In the genomic region with DNA sequence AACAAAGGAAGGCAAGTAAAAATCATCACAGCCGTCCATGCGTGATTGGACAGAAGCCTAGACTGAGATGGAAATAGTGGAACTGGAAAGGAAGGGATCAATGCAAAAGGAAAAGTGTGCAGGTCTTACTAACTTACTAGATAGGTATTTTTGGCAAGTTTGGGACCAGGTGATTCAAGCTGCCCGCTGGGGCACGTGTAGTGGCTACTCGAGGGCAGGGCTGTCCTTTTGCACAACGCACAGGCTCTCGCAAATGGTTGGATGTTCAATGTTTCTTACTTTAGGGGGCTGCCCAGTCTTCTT, we compare ENCODE assay signal across 8 cellular contexts. TPM values are rescaled to one million over a fixed set of nuclear protein-coding genes. Genes with fewer than 3 reads are reported as not detected.
DNase-seq lines count a peak whose midpoint lies in the region; ATAC-seq, FAIRE-seq and TF ChIP-seq lines count a peak whose summit lies in the region.

No MANE protein-coding gene starts in this region.

- no peak overlapping the region for H3K4ac ChIP-seq in mesendoderm (ENCODE audit: low read depth, low read length)

- H3K4me1 ChIP-seq in right atrium auricular region (peaks cover 0 to 7% of the 10 kb centered on the region in 2 donors), GM12878 (ENCODE audit: control insufficient read depth, insufficient read depth, low read length) (peaks cover 5% of the 10 kb centered on the region; the same call in 1 of the 2 replicates), mesendoderm (ENCODE audit: control insufficient read depth, low read depth, low read length) (no peaks in the 10 kb centered on the region), uterus (no peaks in the 10 kb centered on the region)

- peak overlapping the region; percentile 71 for H3K56ac ChIP-seq in mesendoderm (ENCODE audit: low read length)

- H3K9ac ChIP-seq in GM12878 (ENCODE audit: control insufficient read depth, insufficient read depth, low read length) (peak overlapping the region; percentile 36; the same call in 1 of the 2 replicates), mesendoderm (ENCODE audit: low read length) (peak overlapping the region; percentile 47)

- H3K79me2 ChIP-seq in GM12878 (ENCODE audit: control insufficient read depth, insufficient read depth, low read length) (peaks cover 4% of the 10 kb centered on the region), mesendoderm (ENCODE audit: control insufficient read depth, insufficient read depth, low read length) (no peaks in the 10 kb centered on the region)

- SMC1A ChIA-PET in GM12878 (lab: Charles Lee; ENCODE audit: uncharacterized antibody, unreplicated experiment) = no interaction called here

- peak overlapping the region; percentile 98 for H2AFZ ChIP-seq in GM12878 (ENCODE audit: control insufficient read depth, low read depth, low read length)

- H3K36me3 ChIP-seq in right atrium auricular region (peaks cover 9% of the 10 kb centered on the region), GM12878 (ENCODE audit: control insufficient read depth in 2 of 2, insufficient read depth in 2 of 2, low read length in 1 of 2) (no peaks in the 10 kb centered on the region), mesendoderm (ENCODE audit: control insufficient read depth, insufficient read depth, low read length) (no peaks in the 10 kb centered on the region), uterus (no peaks in the 10 kb centered on the region)

- no peak overlapping the region for H2AK5ac ChIP-seq in mesendoderm (ENCODE audit: low read length)

- POLR2A ChIA-PET in GM12878 (lab: Charles Lee) = no interaction called here

- H3K23ac ChIP-seq in mesendoderm (ENCODE audit: low read length) = no peak overlapping the region

- no peak overlapping the region for H2BK5ac ChIP-seq in mesendoderm (ENCODE audit: low read length)

- H4K8ac ChIP-seq in mesendoderm (ENCODE audit: low read depth, low read length) = no peak overlapping the region

- H3K79me1 ChIP-seq in mesendoderm (ENCODE audit: low read length) = no peaks in the 10 kb centered on the region

- BruUV-seq in GM12878 (replicated peaks; lab: Mats Ljungman, UMichigan) = no TSS peak

- H3K27ac ChIP-seq in right atrium auricular region (peak overlapping the region; percentile 81 to 84), GM12878 (ENCODE audit: control insufficient read depth, insufficient read depth) (peak overlapping the region; percentile 59), mesendoderm (ENCODE audit: low read depth, low read length) (no peak overlapping the region), uterus (peak overlapping the region; percentile 74 to 79)

- TF ChIP-seq RAD21 in GM12878 (IDR thresholded peaks at IDR 0.05; ENCODE audit: insufficient read depth, low read depth, low read length) = no peak

- CTCF ChIA-PET in GM12878 (lab: Yijun Ruan, JAX) = no interaction called here

- intact Hi-C loops in Right ventricle myocardium inferior (cut with DNase I) (no loop called here), GM12878 (cut with micrococcal nuclease; ENCODE audit: unreplicated experiment) (loop anchor here (5.0 kb wide), 1 partner anchor 35 kb away; no protein-coding TSS in a partner anchor), uterus (cut with DNase I; ENCODE audit: low total_unique reads) (no loop called here)

- no peak for TF ChIP-seq POLR2A in GM12878 (IDR thresholded peaks at IDR 0.05; ENCODE audit: low read depth, low read length)
- TF ChIP-seq POLR2A in uterus (IDR thresholded peaks at IDR 0.05) = no peak

- TF ChIP-seq CTCF in right atrium auricular region (IDR thresholded peaks at IDR 0.05) (no peak), GM12878 (IDR thresholded peaks at IDR 0.05 in 2 of 3, conservative IDR thresholded peaks at IDR 0.05 in 1 of 3; ENCODE audit: control insufficient read depth in 2 of 3, extremely low read depth in 1 of 3, insufficient read depth in 1 of 3, low read depth in 3 of 3, low read length in 3 of 3) (no peak), uterus (IDR thresholded peaks at IDR 0.05) (no peak)

- no peak overlapping the region for H2BK120ac ChIP-seq in mesendoderm (ENCODE audit: low read depth, low read length)

- H3K18ac ChIP-seq in mesendoderm (ENCODE audit: low read length) = no peak overlapping the region

- peak overlapping the region; percentile 88 for H3K4me2 ChIP-seq in GM12878 (ENCODE audit: control insufficient read depth, insufficient read depth)
- peak overlapping the region; percentile 9 for H3K4me2 ChIP-seq in mesendoderm (ENCODE audit: low read length)

- H3K27me3 ChIP-seq in right atrium auricular region = no peaks in the 10 kb centered on the region
- H3K27me3 ChIP-seq in GM12878 (replicated peaks in 1 of 2; ENCODE audit: control insufficient read depth in 2 of 2, insufficient read depth in 2 of 2, low read length in 1 of 2) = no peaks in the 10 kb centered on the region
- H3K27me3 ChIP-seq in mesendoderm (ENCODE audit: insufficient read depth, low read length, poor library complexity) = no peaks in the 10 kb centered on the region
- no peaks in the 10 kb centered on the region for H3K27me3 ChIP-seq in uterus

- no peak for ATAC-seq in Right ventricle myocardium inferior
- ATAC-seq in GM12878 = no peak
- ATAC-seq in HG03280 (IDR thresholded peaks at IDR 0.05; ENCODE audit: unreplicated experiment) = no peak

- no peaks in the 10 kb centered on the region for H4K20me1 ChIP-seq in GM12878 (ENCODE audit: control insufficient read depth, insufficient read depth)

- 99% methylated on average over 7 of the region's 7 CpGs for WGBS in GM12878 (ENCODE audit: insufficient coverage, insufficient replicate concordance, low lambda C conversion rate, missing lambda C conversion rate)
- WGBS in mesendoderm (ENCODE audit: extremely low coverage, insufficient coverage, low lambda C conversion rate) = no CpG with 5 or more reads among the region's 7 CpGs

- no peak for DNase-seq in right atrium auricular region (ENCODE audit: low spot score)
- DNase-seq in Right ventricle myocardium inferior (ENCODE audit: missing footprints) = no peak
- DNase-seq in GM12878 (ENCODE audit: low read depth, low spot score) = no peak
- no peak for DNase-seq in mesendoderm
- DNase-seq in uterus = no peak
- DNase-seq in NCI-H128 (lab: John Stamatoyannopoulos, UW; ENCODE audit: unreplicated experiment) = no peak
- DNase-seq in RCC 7860 (ENCODE audit: low spot score) = no peak

- in situ Hi-C loops in GM12878 (cut with MboI) = no loop called here

- H3K9me3 ChIP-seq in right atrium auricular region = no peaks in the 10 kb centered on the region
- no peaks in the 10 kb centered on the region for H3K9me3 ChIP-seq in GM12878 (replicated peaks; ENCODE audit: control insufficient read depth, insufficient read depth, low read length)
- no peaks in the 10 kb centered on the region for H3K9me3 ChIP-seq in uterus

- RAD21 ChIA-PET in GM12878 (lab: Charles Lee; ENCODE audit: unreplicated experiment) = no interaction called here

- H3K4me3 ChIP-seq in right atrium auricular region (peak overlapping the region; percentile 75 to 86), GM12878 (peak overlapping the region; percentile 73; the same call in 1 of the 2 replicates), mesendoderm (ENCODE audit: low read length) (no peak overlapping the region), uterus (peak overlapping the region; percentile 69 to 80)

- FAIRE-seq in GM12878 (lab: Jason Lieb, UNC) (no peak), RCC 7860 (lab: Jason Lieb, UNC) (no peak)

- no peak for TF ChIP-seq EP300 in GM12878 (IDR thresholded peaks at IDR 0.05; ENCODE audit: borderline replicate concordance in 1 of 2, control insufficient read depth in 1 of 2, low read depth in 2 of 2, low read length in 2 of 2)

- H4K5ac ChIP-seq in mesendoderm (ENCODE audit: low read length) = no peak overlapping the region

- H2BK15ac ChIP-seq in mesendoderm (replicated peaks; ENCODE audit: low read depth) = no peak overlapping the region

RNA-seq across cellular contexts. Expression of a gene that starts 0.6 kb away (rescaled TPM):
- 1 to 10 TPM; 4.1 to 4.7 TPM for total RNA-seq in right atrium auricular region
- 5.2 TPM for total RNA-seq in Right ventricle myocardium inferior
- 66.0 and 70.4 TPM in 2 replicates for total RNA-seq in GM12878 (2013; cell fraction: nucleolus; rRNA removed)
- 17.1 and 29.3 TPM in 2 replicates for total RNA-seq in GM12878 (2014; rRNA removed)
- total RNA-seq in GM12878 (2014; rRNA removed; fragmentation: Illumina TruSeq; extraction: Trizol) = 16.8 and 17.1 TPM in 2 replicates
- total RNA-seq in GM12878 (2021) = 12.2 and 13.8 TPM in 2 replicates
- polyA plus RNA-seq in GM12878 (2011; ENCODE audit: low read depth) = 6.1 TPM
- 24.1 and 39.6 TPM in 2 replicates for polyA plus RNA-seq in GM12878 (2011; rRNA removed)
- polyA plus RNA-seq in GM12878 (2011; cell fraction: cytosol; rRNA removed) = 5.8 and 7.6 TPM in 2 replicates
- polyA plus RNA-seq in GM12878 (2011; cell fraction: nucleus; rRNA removed) = 27.0 and 32.2 TPM in 2 replicates
- 11.0 and 11.1 TPM in 2 replicates for polyA plus RNA-seq in GM12878 (2012)
- polyA plus RNA-seq in GM12878 (2014; fragmentation: Illumina TruSeq; extraction: Trizol) = 17.0 and 20.6 TPM in 2 replicates
- 10 to 100 TPM; 13.8 to 20.2 TPM for polyA plus RNA-seq in GM12878 (2014; fragmentation: Nextera tagmentation; extraction: Ambion mirVana)
- polyA plus RNA-seq in GM12878 (2014; rRNA removed) = 12.4 and 15.2 TPM in 2 replicates
- 10 to 100 TPM; 25.2 to 28.5 TPM for polyA plus RNA-seq in GM12878 (2016; fragmentation: Nextera tagmentation; extraction: Ambion mirVana)
- polyA minus RNA-seq in GM12878 (2011; rRNA and poly(A)+ RNA removed) = 15.1 and 22.5 TPM in 2 replicates
- polyA minus RNA-seq in GM12878 (2011; cell fraction: cytosol; rRNA and poly(A)+ RNA removed) = 5.0 and 5.7 TPM in 2 replicates
- 20.6 and 32.5 TPM in 2 replicates for polyA minus RNA-seq in GM12878 (2011; cell fraction: nucleus; rRNA and poly(A)+ RNA removed)
- polyA plus RNA-seq in mesendoderm (2013, experiment 1 of 2) = 11.1 TPM
- polyA plus RNA-seq in mesendoderm (2013, experiment 2 of 2) = 10.5 TPM
- 10 to 100 TPM in 3 of 4 donors, 1 to 10 TPM in 1; 3.8 to 23.6 (median 15.2) TPM for total RNA-seq in uterus

RNA-seq across cellular contexts. Expression of a gene that starts 44.5 kb away (rescaled TPM):
- total RNA-seq in right atrium auricular region = 1 to 10 TPM in 1 of 2 donors, under 1 TPM in 1; 0.48 to 1.1 TPM
- total RNA-seq in Right ventricle myocardium inferior = 0.19 TPM
- not detected in 2 replicates for total RNA-seq in GM12878 (2013; cell fraction: nucleolus; rRNA removed)
- total RNA-seq in GM12878 (2014; rRNA removed) = not detected in 2 replicates
- total RNA-seq in GM12878 (2014; rRNA removed; fragmentation: Illumina TruSeq; extraction: Trizol) = not detected in 2 replicates
- not detected in 2 replicates for total RNA-seq in GM12878 (2021)
- polyA plus RNA-seq in GM12878 (2011; ENCODE audit: low read depth) = not detected
- not detected in 2 replicates for polyA plus RNA-seq in GM12878 (2011; rRNA removed)
- not detected in 2 replicates for polyA plus RNA-seq in GM12878 (2011; cell fraction: cytosol; rRNA removed)
- not detected in 2 replicates for polyA plus RNA-seq in GM12878 (2011; cell fraction: nucleus; rRNA removed)
- polyA plus RNA-seq in GM12878 (2012) = not detected in 2 replicates
- polyA plus RNA-seq in GM12878 (2014; fragmentation: Illumina TruSeq; extraction: Trizol) = not detected in 2 replicates
- polyA plus RNA-seq in GM12878 (2014; fragmentation: Nextera tagmentation; extraction: Ambion mirVana) = not detected
- polyA plus RNA-seq in GM12878 (2014; rRNA removed) = not detected in 2 replicates
- polyA plus RNA-seq in GM12878 (2016; fragmentation: Nextera tagmentation; extraction: Ambion mirVana) = not detected
- polyA minus RNA-seq in GM12878 (2011; rRNA and poly(A)+ RNA removed) = not detected in 2 replicates
- not detected in 2 replicates for polyA minus RNA-seq in GM12878 (2011; cell fraction: cytosol; rRNA and poly(A)+ RNA removed)
- polyA minus RNA-seq in GM12878 (2011; cell fraction: nucleus; rRNA and poly(A)+ RNA removed) = not detected in 2 replicates
- 2.7 TPM for polyA plus RNA-seq in mesendoderm (2013, experiment 1 of 2)
- polyA plus RNA-seq in mesendoderm (2013, experiment 2 of 2) = 3.4 TPM
- total RNA-seq in uterus = 1 to 10 TPM in 1 of 4 donors, under 1 TPM in 1, not detected in 2; 0.34 to 1.4 TPM
